ENCODE assay signal across 9 cellular contexts in the genomic region with DNA sequence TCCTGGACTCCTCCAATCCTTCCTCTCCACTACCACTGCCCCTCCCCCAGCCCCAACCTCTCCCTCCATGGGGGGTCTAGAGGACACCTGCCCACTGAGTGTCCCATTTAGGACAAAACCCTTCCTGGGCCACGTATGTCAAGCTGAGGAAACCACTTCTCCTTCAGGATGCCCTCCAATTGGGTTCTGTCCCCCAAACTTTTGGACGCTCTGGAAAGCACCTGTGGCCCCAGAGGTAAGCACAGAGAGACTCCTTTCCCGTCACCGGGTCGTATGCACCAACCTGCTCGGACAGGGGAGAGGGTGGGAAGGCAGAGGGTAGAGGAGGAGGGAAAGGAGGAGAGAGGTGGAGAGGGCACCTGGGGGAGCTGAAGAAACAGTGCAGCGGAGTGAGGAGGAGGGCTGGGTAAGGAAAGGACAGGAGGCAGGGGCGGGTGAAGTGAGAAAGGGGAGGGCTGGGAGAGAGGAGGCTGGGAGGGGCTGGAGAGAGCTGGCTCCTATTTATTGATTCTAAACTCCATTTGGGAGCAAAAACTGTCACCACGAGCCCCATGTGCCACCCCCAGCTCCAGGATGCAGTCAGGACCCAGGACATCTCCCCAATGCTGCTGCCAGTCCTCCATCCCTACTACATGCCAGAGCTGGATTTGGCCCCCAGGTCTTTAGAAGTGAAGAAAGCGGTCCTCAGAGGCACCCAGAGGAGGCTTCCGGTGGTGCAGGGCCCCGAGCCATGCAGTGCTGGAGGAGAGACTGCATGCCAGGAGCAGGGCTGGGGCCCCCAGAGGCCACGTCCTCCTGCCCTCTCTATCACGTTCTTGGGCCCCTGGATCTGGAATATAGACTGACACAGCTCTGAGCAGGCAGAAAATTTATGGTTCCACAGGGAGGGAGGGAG. TPM values are rescaled to one million over a fixed set of nuclear protein-coding genes. Genes with fewer than 3 reads are reported as not detected.
DNase-seq lines count a peak whose midpoint lies in the region; ATAC-seq, FAIRE-seq and TF ChIP-seq lines count a peak whose summit lies in the region.
"Had no signal": no experiment of that assay in that cellular context is flagged by ENCODE, and none has a peak within 500 bp of the region (broad histone marks: within the 10 kb centered on the region; RNA-seq: fewer than 3 reads in every experiment).

No MANE protein-coding gene starts in this region.

- H2AFZ ChIP-seq in H9 (ENCODE audit: low read length) (no peak overlapping the region), HepG2 (ENCODE audit: low read length) (no peak overlapping the region)

- no peaks in the 10 kb centered on the region for H3K79me1 ChIP-seq in H9 (ENCODE audit: insufficient read depth, low read depth, low read length, poor library complexity, severe bottlenecking)

- in situ Hi-C loops in HepG2 (cut with HindIII; ENCODE audit: extremely low pct_ligation_motif_present, low pct_unique_long_range_greater_than_20kb), result no loop called here

- TF ChIP-seq EP300 in HepG2 (IDR thresholded peaks at IDR 0.05; ENCODE audit: low read depth in 2 of 2, low read length in 2 of 2) (no peak), HepG2 (CRISPR knock-in tag; IDR thresholded peaks at IDR 0.05; ENCODE audit: borderline replicate concordance) (no peak)

- H3K9me3 ChIP-seq in H9 (ENCODE audit: control insufficient read depth, low read depth, low read length), result no peaks in the 10 kb centered on the region
- H3K9me3 ChIP-seq in HepG2 (ENCODE audit: low read length), result no peaks in the 10 kb centered on the region
- no peaks in the 10 kb centered on the region for H3K9me3 ChIP-seq in spleen
- H3K9me3 ChIP-seq: gastroesophageal sphincter had no signal

- no peak overlapping the region for H4K5ac ChIP-seq in H9 (ENCODE audit: insufficient read length, low read depth, low read length)

- H3K18ac ChIP-seq in H9 (ENCODE audit: insufficient read length, low read depth, low read length), result no peak overlapping the region

- H3K4me2 ChIP-seq in H9 (ENCODE audit: insufficient read depth, insufficient read length, low read length) (peak overlapping the region; percentile 69), HepG2 (ENCODE audit: low read depth, low read length) (no peak overlapping the region)

- H3K14ac ChIP-seq in H9 (ENCODE audit: insufficient read depth, low read length), result no peak overlapping the region

- no peak overlapping the region for H3T11ph ChIP-seq in H9 (ENCODE audit: low read length)

- H3K27ac Mint-ChIP-seq in H9, result no peak overlapping the region

- peak; percentile 11 for DNase-seq in Daoy (ENCODE audit: low read depth)
- peak; percentile 58 for DNase-seq in H9
- peak; percentile 58 for DNase-seq in UCSD-AML1 (lab: John Stamatoyannopoulos, UW; ENCODE audit: unreplicated experiment)
- DNase-seq in HepG2 (ENCODE audit: low spot score), result no peak
- DNase-seq in spleen, result no peak
- DNase-seq in cardiac septum (ENCODE audit: low spot score), result no peak
- DNase-seq in HT-29 (ENCODE audit: low spot score), result no peak

- H2BK15ac ChIP-seq in H9 (ENCODE audit: low read depth, low read length), result no peak overlapping the region

- CTCF ChIA-PET in HepG2 (lab: Yijun Ruan, JAX; ENCODE audit: low intra/inter-chr PET ratio, low total read pairs), result no interaction called here

- H2BK12ac ChIP-seq in H9 (ENCODE audit: insufficient read length, low read depth, low read length), result no peak overlapping the region

- no CpG with 5 or more reads among the region's 14 CpGs for WGBS in H9 (ENCODE audit: extremely low coverage, insufficient read length, low lambda C conversion rate)
- WGBS in HepG2 (ENCODE audit: low lambda C conversion rate), result 3% methylated on average over 11 of the region's 14 CpGs
- WGBS in spleen, 5 donors, result 37 to 41% (median 39%) methylated on average over 13 to 14 of the region's 14 CpGs

- no peak overlapping the region for H2AK5ac ChIP-seq in H9 (ENCODE audit: insufficient read length, low read length)

- H2BK5ac ChIP-seq in H9 (ENCODE audit: insufficient read length, low read length), result no peak overlapping the region

- no peak overlapping the region for H3K56ac ChIP-seq in H9 (ENCODE audit: insufficient read length, low read depth, low read length)

- no peaks in the 10 kb centered on the region for H4K20me1 ChIP-seq in H9 (ENCODE audit: control insufficient read depth, insufficient read depth, insufficient read length)
- no peaks in the 10 kb centered on the region for H4K20me1 ChIP-seq in HepG2 (ENCODE audit: insufficient read depth, low read length)

- TF ChIP-seq RAD21 in HepG2 (CRISPR knock-in tag; IDR thresholded peaks at IDR 0.05), result 0 out of 2 replicates have a peak, but pooled peaks have one; percentile 13

- H3K4me3 ChIP-seq in HepG2 (replicated peaks in 1 of 3; ENCODE audit: insufficient read depth in 1 of 3, low read depth in 2 of 3, low read length in 3 of 3) (no peak overlapping the region), spleen (no peak overlapping the region)

- H3K9me3 Mint-ChIP-seq in H9, result no peaks in the 10 kb centered on the region; a peak in 1 of 5 replicates

- peaks cover 30% of the 10 kb centered on the region for H3K27me3 ChIP-seq in H9 (ENCODE audit: insufficient read depth, low read length)
- peaks cover 12 to 68% of the 10 kb centered on the region in 2 experiments; a peak in 4 of 5 replicates for H3K27me3 ChIP-seq in HepG2 (ENCODE audit: control insufficient read depth in 1 of 2, insufficient read depth in 2 of 2, low read length in 2 of 2)
- peaks cover 0 to 82% (median 45%) of the 10 kb centered on the region in 7 donors for H3K27me3 ChIP-seq in spleen (replicated peaks in 1 of 7)

- intact Hi-C loops in HepG2 (cut with micrococcal nuclease; ENCODE audit: unreplicated experiment), result no loop called here
- intact Hi-C loops in spleen (cut with DNase I; ENCODE audit: low total_unique reads), result no loop called here
- intact Hi-C loops in cardiac septum (cut with DNase I), result no loop called here

- H3K9ac ChIP-seq in H9 (ENCODE audit: extremely low read depth, insufficient read length, low read length) (no peak overlapping the region), HepG2 (ENCODE audit: insufficient read depth, low read depth, low read length) (no peak overlapping the region)

- ATAC-seq in HepG2 (peak; percentile 76), GM19395 (IDR thresholded peaks at IDR 0.05; ENCODE audit: unreplicated experiment) (no peak)

- H3K36me3 ChIP-seq in HepG2 (replicated peaks in 1 of 2; ENCODE audit: control insufficient read depth in 1 of 2, insufficient read depth in 2 of 2, low read length in 2 of 2) (no peaks in the 10 kb centered on the region), spleen (no peaks in the 10 kb centered on the region)
- H3K36me3 ChIP-seq: gastroesophageal sphincter had no signal

- no peak overlapping the region for H4K91ac ChIP-seq in H9 (ENCODE audit: insufficient read length, low read depth, low read length)

- FAIRE-seq in HepG2 (lab: Jason Lieb, UNC), result no peak

- no TSS peak for BruUV-seq in HepG2 (replicated peaks; lab: Mats Ljungman, UMichigan)

- no peak overlapping the region for H4K8ac ChIP-seq in H9 (replicated peaks; ENCODE audit: insufficient read length, low read depth, low read length)

- TF ChIP-seq POLR2A in HepG2 (IDR thresholded peaks at IDR 0.05; ENCODE audit: insufficient read depth in 1 of 2, low read depth in 2 of 2, low read length in 2 of 2) (no peak), spleen (IDR thresholded peaks at IDR 0.05) (no peak)

- H3K23me2 ChIP-seq in H9 (ENCODE audit: insufficient read length, low read depth, low read length, poor library complexity, severe bottlenecking), result peaks cover 19% of the 10 kb centered on the region

- H2BK20ac ChIP-seq in H9 (ENCODE audit: low read depth, low read length, poor library complexity, severe bottlenecking), result no peak overlapping the region

- H3K4ac ChIP-seq in H9 (ENCODE audit: low read depth, low read length), result no peak overlapping the region

- H2BK120ac ChIP-seq in H9 (ENCODE audit: low read depth, low read length, poor library complexity, severe bottlenecking), result no peak overlapping the region

- peak overlapping the region; percentile 71 to 93 for H3K4me3 Mint-ChIP-seq in H9

- H3K79me2 ChIP-seq in H9 (ENCODE audit: insufficient read depth, low read length) (no peaks in the 10 kb centered on the region), HepG2 (ENCODE audit: insufficient read depth, low read length) (no peaks in the 10 kb centered on the region)

- no peaks in the 10 kb centered on the region for H3K36me3 Mint-ChIP-seq in H9 (ENCODE audit: insufficient read depth in 1 of 3, low read depth in 3 of 3)

- H3K4me1 ChIP-seq in H9 (ENCODE audit: insufficient read depth, low read length), result peaks cover 2% of the 10 kb centered on the region; the same call in 1 of the 2 replicates
- no peaks in the 10 kb centered on the region for H3K4me1 ChIP-seq in HepG2 (ENCODE audit: insufficient read depth, low read length)
- peaks cover 0 to 35% (median 20%) of the 10 kb centered on the region in 6 donors for H3K4me1 ChIP-seq in spleen

- TF ChIP-seq CTCF in H9 (conservative IDR thresholded peaks at IDR 0.05), result peak; percentile 55; the same call in 2 of the 3 replicates
- TF ChIP-seq CTCF in HepG2 (CRISPR knock-in tag; IDR thresholded peaks at IDR 0.05), result peak; percentile 44
- TF ChIP-seq CTCF in spleen (IDR thresholded peaks at IDR 0.05 in 8 of 11, conservative IDR thresholded peaks at IDR 0.05 in 3 of 11), result peak in 2 of 11 experiments; percentile 13 to 38

- H3K23ac ChIP-seq in H9 (ENCODE audit: insufficient read length, low read depth, low read length), result no peak overlapping the region

- POLR2A ChIA-PET in HepG2 (lab: Yijun Ruan, JAX), result no interaction called here

- peaks cover 65% of the 10 kb centered on the region for H3K27me3 Mint-ChIP-seq in H9 (ENCODE audit: low read depth)

- peaks cover 20 to 36% of the 10 kb centered on the region in 2 experiments for H3K4me1 Mint-ChIP-seq in H9

- H3K27ac ChIP-seq in H9 (ENCODE audit: insufficient read length, low read depth, low read length), result no peak overlapping the region
- no peak overlapping the region for H3K27ac ChIP-seq in HepG2 (ENCODE audit: extremely low read length, insufficient read depth, low read length)
- no peak overlapping the region for H3K27ac ChIP-seq in spleen
- H3K27ac ChIP-seq: gastroesophageal sphincter had no signal

RNA-seq across cellular contexts. Expression of a gene that starts 53.6 kb away (rescaled TPM):
- total RNA-seq in Daoy (2014; rRNA removed; shearing (Covaris generic)), result not detected in 2 replicates
- total RNA-seq in H9 (2021), result not detected in 2 replicates
- not detected in 2 replicates for total RNA-seq in HepG2 (2016; rRNA removed; fragmentation: Illumina TruSeq; extraction: Trizol)
- not detected in 2 replicates for total RNA-seq in HepG2 (2016; cell fraction: cytosol; rRNA removed; fragmentation: Illumina TruSeq; extraction: Trizol; ENCODE audit: low read depth)
- not detected in 2 replicates for total RNA-seq in HepG2 (2016; cell fraction: insoluble cytoplasmic fraction; rRNA removed; fragmentation: Illumina TruSeq; extraction: Trizol)
- total RNA-seq in HepG2 (2016; cell fraction: membrane; rRNA removed; fragmentation: Illumina TruSeq; extraction: Trizol), result not detected in 2 replicates
- total RNA-seq in HepG2 (2016; cell fraction: nucleus; rRNA removed; fragmentation: Illumina TruSeq; extraction: Trizol), result not detected in 2 replicates
- polyA plus RNA-seq in HepG2 (2011; rRNA removed), result not detected in 2 replicates
- polyA plus RNA-seq in HepG2 (2011; cell fraction: cytosol; rRNA removed), result not detected in 2 replicates
- not detected in 2 replicates for polyA plus RNA-seq in HepG2 (2011; cell fraction: nucleus; rRNA removed)
- not detected in 2 replicates for polyA plus RNA-seq in HepG2 (2012)
- not detected in 2 replicates for polyA plus RNA-seq in HepG2 (2016; cell fraction: cytosol; fragmentation: Illumina TruSeq; extraction: Trizol; ENCODE audit: low read depth)
- polyA plus RNA-seq in HepG2 (2016; cell fraction: insoluble cytoplasmic fraction; fragmentation: Illumina TruSeq; extraction: Trizol; ENCODE audit: low read depth), result not detected in 2 replicates
- polyA plus RNA-seq in HepG2 (2016; cell fraction: membrane; fragmentation: Illumina TruSeq; extraction: Trizol; ENCODE audit: low read depth), result not detected in 2 replicates
- not detected in 2 replicates for polyA plus RNA-seq in HepG2 (2016; cell fraction: nucleus; fragmentation: Illumina TruSeq; extraction: Trizol; ENCODE audit: insufficient read depth, low read depth)
- polyA minus RNA-seq in HepG2 (2011; rRNA and poly(A)+ RNA removed; ENCODE audit: low replicate concordance), result not detected in 2 replicates
- not detected in 2 replicates for polyA minus RNA-seq in HepG2 (2011; cell fraction: cytosol; rRNA and poly(A)+ RNA removed)
- polyA minus RNA-seq in HepG2 (2011; cell fraction: nucleus; rRNA and poly(A)+ RNA removed), result not detected in 2 replicates
- total RNA-seq in spleen, result not detected
- not detected for polyA plus RNA-seq in spleen
- not detected for total RNA-seq in cardiac septum
- total RNA-seq in HT-29 (2014; rRNA removed; shearing (Covaris generic)), result not detected in 2 replicates
- total RNA-seq: gastroesophageal sphincter had no signal

Comparison
In these comparisons a context has a peak if more than half of its experiments do, and no peak if none do; other contexts are left out.
1. DNase-seq: peak in Daoy (single experiment), H9 (single experiment) and UCSD-AML1 (single experiment); none in HepG2 (single experiment), spleen (single experiment), cardiac septum (single experiment) and HT-29 (single experiment).